23 cellular contexts compared by ENCODE assay signal in the genomic region with DNA sequence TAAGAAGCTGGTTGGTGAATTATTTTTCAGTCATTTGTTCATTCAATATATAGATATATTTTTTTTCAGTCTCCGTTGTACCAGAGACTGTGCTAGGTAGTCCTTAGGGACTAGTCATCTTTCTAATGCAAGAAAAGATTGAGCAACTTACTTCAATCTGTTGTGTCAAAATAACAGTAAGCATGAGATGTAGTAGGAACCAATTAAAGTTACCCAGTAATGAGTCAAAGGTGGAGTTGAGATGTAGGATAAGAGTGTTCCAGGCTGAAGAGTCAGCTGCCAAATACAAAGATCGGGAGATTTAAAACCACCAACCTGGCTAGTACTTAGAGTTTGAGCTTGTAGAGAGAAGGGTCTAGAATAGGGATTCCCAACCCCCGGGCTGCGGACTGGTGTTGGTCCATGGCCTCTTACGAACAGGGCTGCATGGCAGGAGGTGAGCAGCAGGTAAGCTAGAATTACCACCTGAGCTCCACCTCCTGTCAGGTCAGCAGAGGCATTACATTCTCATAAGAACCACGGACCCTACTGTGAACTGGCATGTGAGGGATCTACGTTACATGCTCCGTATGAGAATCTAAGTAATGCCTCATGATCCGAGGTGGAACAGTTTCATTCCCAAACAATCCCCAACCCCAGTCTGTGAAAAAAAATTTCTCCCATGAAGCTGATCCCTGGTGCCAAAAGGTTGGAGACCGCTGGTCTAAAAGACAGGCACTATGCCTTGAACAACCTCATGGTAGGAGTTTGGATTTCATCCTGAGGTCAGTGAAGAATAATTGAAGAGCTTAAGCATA.
"Had no signal": no experiment of that assay in that cellular context is flagged by ENCODE, and none has a peak within 500 bp of the region (broad histone marks: within the 10 kb centered on the region; RNA-seq: fewer than 3 reads in every experiment).

No MANE protein-coding gene starts in this region.

- H3K27me3 Mint-ChIP-seq: activated CD4-positive, alpha-beta T cell treated with anti-CD3 and anti-CD28 coated beads, Interleukin-2, amount 10 ng/mL, durations not matched to agents 7 days and 5 days; activated naive CD8-positive, alpha-beta T cell treated with anti-CD3 and anti-CD28 coated beads, Interleukin-2, amount 50 U/mL, for 24 hours; central memory CD8-positive, alpha-beta T cell; stimulated activated naive B cell treated with anti-CD40 and anti-IgM and Interleukin-4, amounts not matched to agents 10 μg/mL and 1 μg/mL and 100 μg/mL, for 72 hours had no signal

- H3K9me3 ChIP-seq: ascending aorta, colonic mucosa, left ventricle myocardium inferior, ovary, prostate gland, transverse colon had no signal

- H3K27ac ChIP-seq: ascending aorta, brain microvascular endothelial cell, colonic mucosa, dorsolateral prefrontal cortex, foreskin keratinocyte, left ventricle myocardium inferior, ovary, prostate gland, transverse colon, VCaP had no signal

- H3K36me3 ChIP-seq: ascending aorta, brain microvascular endothelial cell, colonic mucosa, left ventricle myocardium inferior, ovary, prostate gland, transverse colon had no signal

- H3K27me3 ChIP-seq: ascending aorta, brain microvascular endothelial cell, colonic mucosa, dorsolateral prefrontal cortex, foreskin keratinocyte, ovary, transverse colon had no signal

- H3K4me1 ChIP-seq: ascending aorta, colonic mucosa, foreskin keratinocyte, left ventricle myocardium inferior, prostate gland, transverse colon had no signal

- H3K4me3 Mint-ChIP-seq: activated CD4-positive, alpha-beta T cell treated with anti-CD3 and anti-CD28 coated beads, Interleukin-2, amount 10 ng/mL, durations not matched to agents 7 days and 5 days; activated CD8-positive, alpha-beta T cell treated with anti-CD3 and anti-CD28 coated beads, Interleukin-2, amount 10 ng/mL, durations not matched to agents 7 days and 5 days; activated naive CD8-positive, alpha-beta T cell treated with anti-CD3 and anti-CD28 coated beads, Interleukin-2, amount 50 U/mL, for 24 hours; activated T-helper 1 cell treated with anti-CD3 and anti-CD28 coated beads, Interleukin-12 subunit alpha, Interleukin-12 subunit beta, Interleukin-2, Interleukin-4 antibody, amounts not matched to agents 30 ng/mL and 10 ng/mL and 1 ng/mL, durations not matched to agents 14 hours and 24 hours and 36 hours; central memory CD8-positive, alpha-beta T cell; natural killer cell; stimulated activated naive B cell treated with anti-CD40 and anti-IgM and Interleukin-4, amounts not matched to agents 10 μg/mL and 1 μg/mL and 100 μg/mL, for 72 hours; T-helper 2 cell treated with Interferon-gamma antibody and Interleukin-4, amounts not matched to agents 5 μg/mL and 100 μg/mL, for 36 hours had no signal

- H3K9me3 Mint-ChIP-seq: activated CD4-positive, alpha-beta T cell treated with anti-CD3 and anti-CD28 coated beads, Interleukin-2, amount 10 ng/mL, durations not matched to agents 7 days and 5 days; activated T-helper 1 cell treated with anti-CD3 and anti-CD28 coated beads, Interleukin-12 subunit alpha, Interleukin-12 subunit beta, Interleukin-2, Interleukin-4 antibody, amounts not matched to agents 30 ng/mL and 10 ng/mL and 1 ng/mL, durations not matched to agents 14 hours and 24 hours and 36 hours; T-helper 2 cell treated with Interferon-gamma antibody and Interleukin-4, amounts not matched to agents 5 μg/mL and 100 μg/mL, for 36 hours had no signal

- DNase-seq: activated CD4-positive, CD25-positive, alpha-beta regulatory T cell treated with anti-CD3 and anti-CD28 coated beads, Interleukin-2, amount 50 U/mL, for 72 hours; activated gamma-delta T cell; activated naive CD4-positive, alpha-beta T cell treated with anti-CD3 and anti-CD28 coated beads, Interleukin-2, amount 50 U/mL, for 16 hours; activated naive CD8-positive, alpha-beta T cell treated with anti-CD3 and anti-CD28 coated beads, Interleukin-2, amount 50 U/mL, for 24 hours; left ventricle myocardium inferior; natural killer cell; stimulated activated CD4-positive, alpha-beta T cell treated with anti-CD3 and anti-CD28 coated beads, Interleukin-2, amount 100 ng/mL, for 48 hours; stimulated activated CD8-positive, alpha-beta memory T cell treated with anti-CD3 and anti-CD28 coated beads, Interleukin-4, amount 100 ng/mL, for 48 hours; stimulated activated naive B cell treated with anti-CD40 and anti-IgM and Interleukin-4, amounts not matched to agents 10 μg/mL and 1 μg/mL and 100 μg/mL, for 72 hours had no signal

- H3K36me3 Mint-ChIP-seq: natural killer cell; stimulated activated naive B cell treated with anti-CD40 and anti-IgM and Interleukin-4, amounts not matched to agents 10 μg/mL and 1 μg/mL and 100 μg/mL, for 72 hours had no signal

- H3K27ac Mint-ChIP-seq: activated CD4-positive, alpha-beta T cell treated with anti-CD3 and anti-CD28 coated beads, Interleukin-2, amount 10 ng/mL, durations not matched to agents 7 days and 5 days; activated CD8-positive, alpha-beta T cell treated with anti-CD3 and anti-CD28 coated beads, Interleukin-2, amount 10 ng/mL, durations not matched to agents 7 days and 5 days; activated naive CD8-positive, alpha-beta T cell treated with anti-CD3 and anti-CD28 coated beads, Interleukin-2, amount 50 U/mL, for 24 hours; activated T-helper 1 cell treated with anti-CD3 and anti-CD28 coated beads, Interleukin-12 subunit alpha, Interleukin-12 subunit beta, Interleukin-2, Interleukin-4 antibody, amounts not matched to agents 30 ng/mL and 10 ng/mL and 1 ng/mL, durations not matched to agents 14 hours and 24 hours and 36 hours; natural killer cell; stimulated activated naive B cell treated with anti-CD40 and anti-IgM and Interleukin-4, amounts not matched to agents 10 μg/mL and 1 μg/mL and 100 μg/mL, for 72 hours; T-helper 2 cell treated with Interferon-gamma antibody and Interleukin-4, amounts not matched to agents 5 μg/mL and 100 μg/mL, for 36 hours had no signal

- H3K4me3 ChIP-seq: ascending aorta, colonic mucosa, dorsolateral prefrontal cortex, left ventricle myocardium inferior, ovary, prostate gland, transverse colon had no signal

- H3K4me1 Mint-ChIP-seq: activated CD4-positive, alpha-beta T cell treated with anti-CD3 and anti-CD28 coated beads, Interleukin-2, amount 10 ng/mL, durations not matched to agents 7 days and 5 days; activated naive CD8-positive, alpha-beta T cell treated with anti-CD3 and anti-CD28 coated beads, Interleukin-2, amount 50 U/mL, for 24 hours; central memory CD8-positive, alpha-beta T cell; natural killer cell; stimulated activated naive B cell treated with anti-CD40 and anti-IgM and Interleukin-4, amounts not matched to agents 10 μg/mL and 1 μg/mL and 100 μg/mL, for 72 hours had no signal
